Comparison of ENCODE assay signal across 1 cellular context in the genomic region with DNA sequence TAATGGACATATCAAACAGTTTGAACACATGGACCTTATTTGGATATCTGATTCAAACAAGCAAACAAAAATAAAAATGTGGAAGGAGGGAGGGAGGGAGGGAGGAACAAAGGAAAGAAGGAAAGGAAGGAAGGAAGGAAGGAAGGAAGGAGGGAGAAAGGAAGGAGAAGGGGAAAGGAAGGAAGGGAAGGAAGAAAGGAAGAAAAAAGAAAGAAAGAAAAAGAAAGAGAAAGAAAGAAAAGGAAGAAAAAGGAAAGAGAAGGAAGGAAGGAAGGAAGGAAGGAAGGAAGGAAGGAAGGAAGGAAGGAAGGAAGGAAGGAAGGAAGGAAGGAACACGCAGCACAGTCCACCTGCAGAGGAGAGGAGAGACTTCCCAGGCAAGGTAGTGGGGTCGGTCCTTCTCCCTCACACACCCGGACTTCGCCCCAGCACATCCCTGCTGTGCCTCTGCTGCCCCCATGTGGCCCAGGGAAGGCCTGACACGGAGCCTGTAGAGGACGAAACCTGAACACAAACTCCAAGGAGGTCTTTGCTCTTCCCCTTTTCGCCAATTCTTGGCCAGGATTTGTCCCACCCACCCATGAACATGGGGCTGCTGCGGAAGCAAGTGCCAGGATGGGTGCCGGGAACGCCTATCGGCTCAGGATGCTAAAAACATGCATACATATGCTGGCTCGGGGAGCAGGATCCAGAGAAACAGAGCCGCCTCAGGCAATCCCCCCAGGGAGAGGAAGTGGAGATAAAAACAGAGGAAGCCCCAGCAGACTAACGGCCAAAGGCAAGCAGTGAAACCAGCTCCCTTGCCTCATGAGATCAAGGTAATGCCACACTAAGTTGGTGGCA.
A peak's percentile ranks its signal among the peaks of the same experiment; 100 is the strongest.
TF ChIP-seq lines count a peak whose summit lies in the region.

No MANE protein-coding gene starts in this region.

TF ChIP-seq in WTC11, 78 proteins besides CTCF, POLR2A, EP300 and RAD21 (continued from another document):
- no peak for TF ChIP-seq IRF2 (CRISPR knock-in tag; IDR thresholded peaks at IDR 0.05; ENCODE audit: borderline replicate concordance, low read depth)
- no peak for TF ChIP-seq ZNF396 (CRISPR knock-in tag; IDR thresholded peaks at IDR 0.05; ENCODE audit: borderline replicate concordance)
- TF ChIP-seq, protein P1, sequence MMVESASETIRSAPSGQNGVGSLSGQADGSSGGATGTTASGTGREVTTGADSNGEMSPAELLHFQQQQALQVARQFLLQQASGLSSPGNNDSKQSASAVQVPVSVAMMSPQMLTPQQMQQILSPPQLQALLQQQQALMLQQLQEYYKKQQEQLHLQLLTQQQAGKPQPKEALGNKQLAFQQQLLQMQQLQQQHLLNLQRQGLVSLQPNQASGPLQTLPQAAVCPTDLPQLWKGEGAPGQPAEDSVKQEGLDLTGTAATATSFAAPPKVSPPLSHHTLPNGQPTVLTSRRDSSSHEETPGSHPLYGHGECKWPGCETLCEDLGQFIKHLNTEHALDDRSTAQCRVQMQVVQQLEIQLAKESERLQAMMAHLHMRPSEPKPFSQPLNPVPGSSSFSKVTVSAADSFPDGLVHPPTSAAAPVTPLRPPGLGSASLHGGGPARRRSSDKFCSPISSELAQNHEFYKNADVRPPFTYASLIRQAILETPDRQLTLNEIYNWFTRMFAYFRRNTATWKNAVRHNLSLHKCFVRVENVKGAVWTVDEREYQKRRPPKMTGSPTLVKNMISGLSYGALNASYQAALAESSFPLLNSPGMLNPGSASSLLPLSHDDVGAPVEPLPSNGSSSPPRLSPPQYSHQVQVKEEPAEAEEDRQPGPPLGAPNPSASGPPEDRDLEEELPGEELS (CRISPR knock-in tag; IDR thresholded peaks at IDR 0.05): no peak
- TF ChIP-seq, protein P2, sequence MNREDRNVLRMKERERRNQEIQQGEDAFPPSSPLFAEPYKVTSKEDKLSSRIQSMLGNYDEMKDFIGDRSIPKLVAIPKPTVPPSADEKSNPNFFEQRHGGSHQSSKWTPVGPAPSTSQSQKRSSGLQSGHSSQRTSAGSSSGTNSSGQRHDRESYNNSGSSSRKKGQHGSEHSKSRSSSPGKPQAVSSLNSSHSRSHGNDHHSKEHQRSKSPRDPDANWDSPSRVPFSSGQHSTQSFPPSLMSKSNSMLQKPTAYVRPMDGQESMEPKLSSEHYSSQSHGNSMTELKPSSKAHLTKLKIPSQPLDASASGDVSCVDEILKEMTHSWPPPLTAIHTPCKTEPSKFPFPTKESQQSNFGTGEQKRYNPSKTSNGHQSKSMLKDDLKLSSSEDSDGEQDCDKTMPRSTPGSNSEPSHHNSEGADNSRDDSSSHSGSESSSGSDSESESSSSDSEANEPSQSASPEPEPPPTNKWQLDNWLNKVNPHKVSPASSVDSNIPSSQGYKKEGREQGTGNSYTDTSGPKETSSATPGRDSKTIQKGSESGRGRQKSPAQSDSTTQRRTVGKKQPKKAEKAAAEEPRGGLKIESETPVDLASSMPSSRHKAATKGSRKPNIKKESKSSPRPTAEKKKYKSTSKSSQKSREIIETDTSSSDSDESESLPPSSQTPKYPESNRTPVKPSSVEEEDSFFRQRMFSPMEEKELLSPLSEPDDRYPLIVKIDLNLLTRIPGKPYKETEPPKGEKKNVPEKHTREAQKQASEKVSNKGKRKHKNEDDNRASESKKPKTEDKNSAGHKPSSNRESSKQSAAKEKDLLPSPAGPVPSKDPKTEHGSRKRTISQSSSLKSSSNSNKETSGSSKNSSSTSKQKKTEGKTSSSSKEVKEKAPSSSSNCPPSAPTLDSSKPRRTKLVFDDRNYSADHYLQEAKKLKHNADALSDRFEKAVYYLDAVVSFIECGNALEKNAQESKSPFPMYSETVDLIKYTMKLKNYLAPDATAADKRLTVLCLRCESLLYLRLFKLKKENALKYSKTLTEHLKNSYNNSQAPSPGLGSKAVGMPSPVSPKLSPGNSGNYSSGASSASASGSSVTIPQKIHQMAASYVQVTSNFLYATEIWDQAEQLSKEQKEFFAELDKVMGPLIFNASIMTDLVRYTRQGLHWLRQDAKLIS (CRISPR knock-in tag; IDR thresholded peaks at IDR 0.05; ENCODE audit: borderline replicate concordance): no peak
- TF ChIP-seq, protein P3, sequence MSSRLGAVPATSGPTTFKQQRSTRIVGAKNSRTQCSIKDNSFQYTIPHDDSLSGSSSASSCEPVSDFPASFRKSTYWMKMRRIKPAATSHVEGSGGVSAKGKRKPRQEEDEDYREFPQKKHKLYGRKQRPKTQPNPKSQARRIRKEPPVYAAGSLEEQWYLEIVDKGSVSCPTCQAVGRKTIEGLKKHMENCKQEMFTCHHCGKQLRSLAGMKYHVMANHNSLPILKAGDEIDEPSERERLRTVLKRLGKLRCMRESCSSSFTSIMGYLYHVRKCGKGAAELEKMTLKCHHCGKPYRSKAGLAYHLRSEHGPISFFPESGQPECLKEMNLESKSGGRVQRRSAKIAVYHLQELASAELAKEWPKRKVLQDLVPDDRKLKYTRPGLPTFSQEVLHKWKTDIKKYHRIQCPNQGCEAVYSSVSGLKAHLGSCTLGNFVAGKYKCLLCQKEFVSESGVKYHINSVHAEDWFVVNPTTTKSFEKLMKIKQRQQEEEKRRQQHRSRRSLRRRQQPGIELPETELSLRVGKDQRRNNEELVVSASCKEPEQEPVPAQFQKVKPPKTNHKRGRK (CRISPR knock-in tag; IDR thresholded peaks at IDR 0.05; ENCODE audit: borderline replicate concordance): peak; percentile 100
- TF ChIP-seq TEAD1 (CRISPR knock-in tag; IDR thresholded peaks at IDR 0.05): peak; percentile 47; the same call in 1 of the 2 replicates
- no peak for TF ChIP-seq JAZF1 (CRISPR knock-in tag; IDR thresholded peaks at IDR 0.05)
- TF ChIP-seq ELF4 (CRISPR knock-in tag; IDR thresholded peaks at IDR 0.05; ENCODE audit: low read depth): no peak
- TF ChIP-seq, protein P4, sequence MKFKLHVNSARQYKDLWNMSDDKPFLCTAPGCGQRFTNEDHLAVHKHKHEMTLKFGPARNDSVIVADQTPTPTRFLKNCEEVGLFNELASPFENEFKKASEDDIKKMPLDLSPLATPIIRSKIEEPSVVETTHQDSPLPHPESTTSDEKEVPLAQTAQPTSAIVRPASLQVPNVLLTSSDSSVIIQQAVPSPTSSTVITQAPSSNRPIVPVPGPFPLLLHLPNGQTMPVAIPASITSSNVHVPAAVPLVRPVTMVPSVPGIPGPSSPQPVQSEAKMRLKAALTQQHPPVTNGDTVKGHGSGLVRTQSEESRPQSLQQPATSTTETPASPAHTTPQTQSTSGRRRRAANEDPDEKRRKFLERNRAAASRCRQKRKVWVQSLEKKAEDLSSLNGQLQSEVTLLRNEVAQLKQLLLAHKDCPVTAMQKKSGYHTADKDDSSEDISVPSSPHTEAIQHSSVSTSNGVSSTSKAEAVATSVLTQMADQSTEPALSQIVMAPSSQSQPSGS (CRISPR knock-in tag; IDR thresholded peaks at IDR 0.05; ENCODE audit: borderline replicate concordance, low read depth): no peak
- no peak for TF ChIP-seq MXD4 (CRISPR knock-in tag; IDR thresholded peaks at IDR 0.05; ENCODE audit: borderline replicate concordance)
- TF ChIP-seq FOXK1 (CRISPR knock-in tag; IDR thresholded peaks at IDR 0.05): peak; percentile 58; the same call in 1 of the 2 replicates
- no peak for TF ChIP-seq PRRX2 (CRISPR knock-in tag; IDR thresholded peaks at IDR 0.05)
- TF ChIP-seq RELA (CRISPR knock-in tag; IDR thresholded peaks at IDR 0.05; ENCODE audit: borderline replicate concordance): no peak
- TF ChIP-seq NR3C1 (CRISPR knock-in tag; conservative IDR thresholded peaks at IDR 0.05; ENCODE audit: low read depth): no peak
- TF ChIP-seq, protein P5, sequence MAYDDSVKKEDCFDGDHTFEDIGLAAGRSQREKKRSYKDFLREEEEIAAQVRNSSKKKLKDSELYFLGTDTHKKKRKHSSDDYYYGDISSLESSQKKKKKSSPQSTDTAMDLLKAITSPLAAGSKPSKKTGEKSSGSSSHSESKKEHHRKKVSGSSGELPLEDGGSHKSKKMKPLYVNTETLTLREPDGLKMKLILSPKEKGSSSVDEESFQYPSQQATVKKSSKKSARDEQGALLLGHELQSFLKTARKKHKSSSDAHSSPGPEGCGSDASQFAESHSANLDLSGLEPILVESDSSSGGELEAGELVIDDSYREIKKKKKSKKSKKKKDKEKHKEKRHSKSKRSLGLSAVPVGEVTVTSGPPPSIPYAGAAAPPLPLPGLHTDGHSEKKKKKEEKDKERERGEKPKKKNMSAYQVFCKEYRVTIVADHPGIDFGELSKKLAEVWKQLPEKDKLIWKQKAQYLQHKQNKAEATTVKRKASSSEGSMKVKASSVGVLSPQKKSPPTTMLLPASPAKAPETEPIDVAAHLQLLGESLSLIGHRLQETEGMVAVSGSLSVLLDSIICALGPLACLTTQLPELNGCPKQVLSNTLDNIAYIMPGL (CRISPR knock-in tag; IDR thresholded peaks at IDR 0.05): no peak
- 0 out of 2 replicates have a peak, but pooled peaks have one; percentile 25 for TF ChIP-seq FOXP1 (CRISPR knock-in tag; IDR thresholded peaks at IDR 0.05; ENCODE audit: borderline replicate concordance)
- TF ChIP-seq GABPB1 (CRISPR knock-in tag; IDR thresholded peaks at IDR 0.05): no peak
- TF ChIP-seq, protein P6, sequence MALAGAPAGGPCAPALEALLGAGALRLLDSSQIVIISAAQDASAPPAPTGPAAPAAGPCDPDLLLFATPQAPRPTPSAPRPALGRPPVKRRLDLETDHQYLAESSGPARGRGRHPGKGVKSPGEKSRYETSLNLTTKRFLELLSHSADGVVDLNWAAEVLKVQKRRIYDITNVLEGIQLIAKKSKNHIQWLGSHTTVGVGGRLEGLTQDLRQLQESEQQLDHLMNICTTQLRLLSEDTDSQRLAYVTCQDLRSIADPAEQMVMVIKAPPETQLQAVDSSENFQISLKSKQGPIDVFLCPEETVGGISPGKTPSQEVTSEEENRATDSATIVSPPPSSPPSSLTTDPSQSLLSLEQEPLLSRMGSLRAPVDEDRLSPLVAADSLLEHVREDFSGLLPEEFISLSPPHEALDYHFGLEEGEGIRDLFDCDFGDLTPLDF (CRISPR knock-in tag; IDR thresholded peaks at IDR 0.05): no peak
- TF ChIP-seq, protein P7, sequence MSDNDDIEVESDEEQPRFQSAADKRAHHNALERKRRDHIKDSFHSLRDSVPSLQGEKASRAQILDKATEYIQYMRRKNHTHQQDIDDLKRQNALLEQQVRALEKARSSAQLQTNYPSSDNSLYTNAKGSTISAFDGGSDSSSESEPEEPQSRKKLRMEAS (CRISPR knock-in tag; IDR thresholded peaks at IDR 0.05): no peak
- no peak for TF ChIP-seq OVOL2 (CRISPR knock-in tag; IDR thresholded peaks at IDR 0.05; ENCODE audit: borderline replicate concordance)
- TF ChIP-seq, protein P8, sequence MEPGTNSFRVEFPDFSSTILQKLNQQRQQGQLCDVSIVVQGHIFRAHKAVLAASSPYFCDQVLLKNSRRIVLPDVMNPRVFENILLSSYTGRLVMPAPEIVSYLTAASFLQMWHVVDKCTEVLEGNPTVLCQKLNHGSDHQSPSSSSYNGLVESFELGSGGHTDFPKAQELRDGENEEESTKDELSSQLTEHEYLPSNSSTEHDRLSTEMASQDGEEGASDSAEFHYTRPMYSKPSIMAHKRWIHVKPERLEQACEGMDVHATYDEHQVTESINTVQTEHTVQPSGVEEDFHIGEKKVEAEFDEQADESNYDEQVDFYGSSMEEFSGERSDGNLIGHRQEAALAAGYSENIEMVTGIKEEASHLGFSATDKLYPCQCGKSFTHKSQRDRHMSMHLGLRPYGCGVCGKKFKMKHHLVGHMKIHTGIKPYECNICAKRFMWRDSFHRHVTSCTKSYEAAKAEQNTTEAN (CRISPR knock-in tag; IDR thresholded peaks at IDR 0.05): no peak
